23 cellular contexts compared by ENCODE assay signal in the genomic region with DNA sequence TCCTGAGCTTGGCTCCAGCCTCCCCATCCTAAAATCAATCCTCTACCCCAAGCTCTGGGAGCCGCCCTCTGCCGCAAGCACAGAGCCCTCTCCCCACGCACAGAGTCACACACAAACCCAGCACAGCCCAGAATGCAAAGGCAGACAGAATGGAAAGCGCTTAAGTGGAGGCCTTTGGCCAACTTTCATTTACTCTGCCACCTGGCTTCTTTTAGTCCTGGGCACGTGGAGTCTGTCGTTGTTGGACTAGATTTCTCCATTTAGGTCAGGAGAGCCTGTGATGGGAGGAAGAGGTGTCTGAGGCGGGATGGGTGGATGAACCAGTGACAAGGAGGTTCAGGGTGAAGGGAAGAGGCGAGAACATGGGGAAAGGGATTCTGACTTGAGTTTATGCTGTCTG.
DNase-seq lines count a peak whose midpoint lies in the region; ATAC-seq and TF ChIP-seq lines count a peak whose summit lies in the region.
"Had no signal": no experiment of that assay in that cellular context is flagged by ENCODE, and none has a peak within 500 bp of the region (broad histone marks: within the 10 kb centered on the region; RNA-seq: fewer than 3 reads in every experiment).

No MANE protein-coding gene starts in this region.

- H3K27me3 ChIP-seq in dorsolateral prefrontal cortex = no peaks in the 10 kb centered on the region
- H3K27me3 ChIP-seq: BLaER1 treated with 17β-estradiol and CSF1 and Interleukin-3, amounts not matched to agents 10 nM and 100 nM; Peyer's patch; SJCRH30 had no signal

- peak overlapping the region; percentile 63 to 98 (median 90) for H3K27ac Mint-ChIP-seq in brain
- H3K27ac Mint-ChIP-seq: CD8-positive, alpha-beta T cell; GM23338 had no signal

- no peak for TF ChIP-seq CTCF in brain (conservative IDR thresholded peaks at IDR 0.05)
- no peak for TF ChIP-seq CTCF in dorsolateral prefrontal cortex (IDR thresholded peaks at IDR 0.05 in 54 of 56, conservative IDR thresholded peaks at IDR 0.05 in 2 of 56; ENCODE audit: low read depth in 1 of 56, partially characterized antibody in 56 of 56)

- DNase-seq in NCI-H1092 treated with DMSO at 0.1 percent for 48 hours (lab: John Stamatoyannopoulos, UW) (peak; percentile 23), NCI-H1092 (lab: John Stamatoyannopoulos, UW) (no peak), dorsolateral prefrontal cortex (peak in 1 of 10 donors; percentile 72), KG1 (lab: John Stamatoyannopoulos, UW) (no peak)
- DNase-seq: 8988T; Calu3; CD8-positive, alpha-beta T cell; DMS53; GF-D8; IMR-90; MV-4-11; NCI-H1417 treated with DMSO at 0.1 percent for 48 hours; NCI-H187 treated with DMSO at 0.1 percent for 48 hours; NCI-H2227 treated with DMSO at 0.1 percent for 48 hours; NCI-H524; Peyer's patch; SJCRH30 had no signal

- H3K27ac ChIP-seq in dorsolateral prefrontal cortex = peak overlapping the region in 57 of 59 donors; percentile 15 to 94 (median 87)
- H3K27ac ChIP-seq in temporal lobe (ENCODE audit: low read depth, low read length) = peak overlapping the region; percentile 89
- H3K27ac ChIP-seq: BLaER1 treated with 17β-estradiol and CSF1 and Interleukin-3, amounts not matched to agents 10 nM and 100 nM; Peyer's patch; SJCRH30 had no signal

- H3K27me3 Mint-ChIP-seq in brain = peaks cover 3% of the 10 kb centered on the region

- intact Hi-C loops in dorsolateral prefrontal cortex (cut with DNase I) = loop anchor here in 1 of 2 donors (10.0 kb wide), 2 partner anchors 71 to 109 kb away; no protein-coding TSS in a partner anchor

- ATAC-seq in HG03520 (IDR thresholded peaks at IDR 0.05; ENCODE audit: unreplicated experiment) = no peak
- ATAC-seq: CD8-positive, alpha-beta T cell; HCT116 had no signal

- H3K4me1 Mint-ChIP-seq in brain = peaks cover 86% of the 10 kb centered on the region

- peaks cover 0 to 3% (median 0%) of the 10 kb centered on the region in 5 experiments for H3K9me3 Mint-ChIP-seq in brain
- H3K9me3 Mint-ChIP-seq: CD8-positive, alpha-beta T cell; GM23338 had no signal

- peak overlapping the region in 1 of 5 experiments; percentile 2 for H3K4me3 Mint-ChIP-seq in brain
- H3K4me3 Mint-ChIP-seq: CD8-positive, alpha-beta T cell; GM23338 had no signal

- H3K36me3 Mint-ChIP-seq in brain = no peaks in the 10 kb centered on the region
- H3K36me3 Mint-ChIP-seq: CD8-positive, alpha-beta T cell had no signal

- H3K4me3 ChIP-seq in dorsolateral prefrontal cortex = no peak overlapping the region
- H3K4me3 ChIP-seq: BLaER1 treated with 17β-estradiol and CSF1 and Interleukin-3, amounts not matched to agents 10 nM and 100 nM; GM23338; Peyer's patch; SJCRH30 had no signal
